16 cellular contexts compared by ENCODE assay signal in genomic region chr6:105036371-105036770, GRCh38.
"Had no signal": no experiment of that assay in that cellular context is flagged by ENCODE, and none has a peak within 500 bp of the region (broad histone marks: within the 10 kb centered on the region; RNA-seq: fewer than 3 reads in every experiment).

No MANE protein-coding gene starts in this region.

- H3K9me3 Mint-ChIP-seq: activated naive CD4-positive, alpha-beta T cell treated with anti-CD3 and anti-CD28 coated beads for 36 hours; activated T-helper 1 cell treated with anti-CD3 and anti-CD28 coated beads, Interleukin-12 subunit alpha, Interleukin-12 subunit beta, Interleukin-2, Interleukin-4 antibody, amounts not matched to agents 30 ng/mL and 10 ng/mL and 1 ng/mL, durations not matched to agents 14 hours and 24 hours and 36 hours; immature natural killer cell; nephron; stimulated activated naive CD8-positive, alpha-beta T cell treated with anti-CD3 and anti-CD28 coated beads, Interleukin-15, Interleukin-2, amounts not matched to agents 100 ng/mL and 50 ng/mL, for 24 hours; T-helper 2 cell treated with Interferon-gamma antibody and Interleukin-4, amounts not matched to agents 5 μg/mL and 100 μg/mL, for 36 hours had no signal

- H3K4me1 ChIP-seq: foreskin keratinocyte, sigmoid colon, spleen, suprapubic skin had no signal

- DNase-seq: activated naive CD4-positive, alpha-beta T cell treated with anti-CD3 and anti-CD28 coated beads for 36 hours; central memory CD4-positive, alpha-beta T cell; cortex of kidney; effector CD8-positive, alpha-beta T cell; foreskin keratinocyte; immature natural killer cell; mesenchymal stem cell; ovary; sigmoid colon; spleen; trophoblast cell had no signal

- H3K36me3 ChIP-seq: ovary, sigmoid colon, spleen, suprapubic skin had no signal

- H3K4me3 Mint-ChIP-seq: activated naive CD4-positive, alpha-beta T cell treated with anti-CD3 and anti-CD28 coated beads for 36 hours; activated T-helper 1 cell treated with anti-CD3 and anti-CD28 coated beads, Interleukin-12 subunit alpha, Interleukin-12 subunit beta, Interleukin-2, Interleukin-4 antibody, amounts not matched to agents 30 ng/mL and 10 ng/mL and 1 ng/mL, durations not matched to agents 14 hours and 24 hours and 36 hours; immature natural killer cell; nephron; stimulated activated naive CD8-positive, alpha-beta T cell treated with anti-CD3 and anti-CD28 coated beads, Interleukin-15, Interleukin-2, amounts not matched to agents 100 ng/mL and 50 ng/mL, for 24 hours; T-helper 2 cell treated with Interferon-gamma antibody and Interleukin-4, amounts not matched to agents 5 μg/mL and 100 μg/mL, for 36 hours had no signal

- H3K9me3 ChIP-seq: ovary, sigmoid colon, spleen, suprapubic skin had no signal

- H3K27me3 ChIP-seq: ovary, sigmoid colon, spleen, suprapubic skin had no signal

- H3K4me3 ChIP-seq: ovary, sigmoid colon, spleen, suprapubic skin had no signal

- H3K27ac ChIP-seq: foreskin keratinocyte, ovary, sigmoid colon, spleen, suprapubic skin had no signal

- ATAC-seq: foreskin keratinocyte had no signal

- H3K27ac Mint-ChIP-seq: activated naive CD4-positive, alpha-beta T cell treated with anti-CD3 and anti-CD28 coated beads for 36 hours; activated T-helper 1 cell treated with anti-CD3 and anti-CD28 coated beads, Interleukin-12 subunit alpha, Interleukin-12 subunit beta, Interleukin-2, Interleukin-4 antibody, amounts not matched to agents 30 ng/mL and 10 ng/mL and 1 ng/mL, durations not matched to agents 14 hours and 24 hours and 36 hours; immature natural killer cell; nephron; stimulated activated naive CD8-positive, alpha-beta T cell treated with anti-CD3 and anti-CD28 coated beads, Interleukin-15, Interleukin-2, amounts not matched to agents 100 ng/mL and 50 ng/mL, for 24 hours; T-helper 2 cell treated with Interferon-gamma antibody and Interleukin-4, amounts not matched to agents 5 μg/mL and 100 μg/mL, for 36 hours had no signal

- H3K36me3 Mint-ChIP-seq: immature natural killer cell had no signal

- H3K4me1 Mint-ChIP-seq: immature natural killer cell, nephron had no signal
